23 cellular contexts compared by ENCODE assay signal in the genomic region with DNA sequence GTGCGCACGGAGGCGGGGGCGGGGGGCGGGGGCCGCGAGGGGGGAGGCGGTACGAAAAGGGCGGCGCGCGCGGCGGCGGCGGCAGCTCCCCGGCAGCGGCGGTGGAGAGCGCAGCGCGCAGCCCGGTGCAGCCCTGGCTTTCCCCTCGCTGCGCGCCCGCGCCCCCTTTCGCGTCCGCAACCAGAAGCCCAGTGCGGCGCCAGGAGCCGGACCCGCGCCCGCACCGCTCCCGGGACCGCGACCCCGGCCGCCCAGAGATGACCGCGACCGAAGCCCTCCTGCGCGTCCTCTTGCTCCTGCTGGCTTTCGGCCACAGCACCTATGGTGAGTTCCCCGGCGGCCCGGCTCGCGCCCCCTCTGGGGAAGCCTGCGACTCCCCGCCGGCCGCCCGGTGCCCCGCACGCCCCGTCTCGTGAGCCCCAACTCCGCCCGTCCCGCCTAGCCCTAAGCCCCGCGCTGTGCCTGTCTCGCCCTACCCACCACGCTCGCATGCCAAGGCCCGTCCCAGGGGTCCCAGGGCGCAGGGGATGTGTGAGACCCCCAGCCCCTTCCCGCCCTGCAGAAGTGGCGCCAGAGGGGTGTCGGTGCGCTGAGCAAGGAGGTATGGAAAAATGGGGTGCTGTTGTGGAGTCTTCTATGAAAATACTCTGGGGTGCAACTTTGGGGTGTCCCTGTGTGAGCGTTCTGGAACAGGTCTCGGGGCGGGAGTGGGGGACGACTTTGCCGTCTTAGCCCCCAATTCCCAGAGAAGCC. TPM values are rescaled to one million over a fixed set of nuclear protein-coding genes. Genes with fewer than 3 reads are reported as not detected.
DNase-seq lines count a peak whose midpoint lies in the region; ATAC-seq and TF ChIP-seq lines count a peak whose summit lies in the region.
"Had no signal": no experiment of that assay in that cellular context is flagged by ENCODE, and none has a peak within 500 bp of the region (broad histone marks: within the 10 kb centered on the region; RNA-seq: fewer than 3 reads in every experiment).

Gene DLK1, plus strand, starts transcription at position 81 of the 753 bp plus-strand sequence. Its CDS starts 177 bp downstream, at position 258.

- H3K4me1 Mint-ChIP-seq in endodermal cell (peaks cover 22% of the 10 kb centered on the region), type B pancreatic cell (ENCODE audit: unreplicated experiment) (peaks cover 24% of the 10 kb centered on the region)
- H3K4me1 Mint-ChIP-seq in CD8-positive, alpha-beta T cell (ENCODE audit: low read depth), result no peaks in the 10 kb centered on the region
- H3K4me1 Mint-ChIP-seq: activated CD8-positive, alpha-beta memory T cell treated with anti-CD3 and anti-CD28 coated beads, Interleukin-2, amount 10 ng/mL, durations not matched to agents 7 days and 5 days; CD4-positive, alpha-beta memory T cell had no signal

- intact Hi-C loops in Right ventricle myocardium superior (cut with DNase I), result no loop called here
- intact Hi-C loops in CD8-positive, alpha-beta T cell (cut with DNase I, micrococcal nuclease), result no loop called here

- WGBS in endodermal cell (ENCODE audit: insufficient coverage in 1 of 2, insufficient read length in 1 of 2), 2 experiments, result 8 to 15% methylated on average over 13 to 83 of the region's 83 CpGs
- WGBS in mesodermal cell (ENCODE audit: insufficient coverage in 2 of 2), 2 experiments, result 11 to 13% methylated on average over 35 to 44 of the region's 83 CpGs

- H3K9me3 ChIP-seq in right atrium auricular region (no peaks in the 10 kb centered on the region), endodermal cell (ENCODE audit: control insufficient read depth, low read length) (no peaks in the 10 kb centered on the region), mesodermal cell (ENCODE audit: control insufficient read depth, low read length) (no peaks in the 10 kb centered on the region)
- H3K9me3 ChIP-seq in CD8-positive, alpha-beta T cell (ENCODE audit: low read length), result no peaks in the 10 kb centered on the region
- H3K9me3 ChIP-seq: esophagus muscularis mucosa, prostate gland, uterus had no signal

- H3K4me3 ChIP-seq in right atrium auricular region (no peak within 1 kb of the TSS), endodermal cell (ENCODE audit: low read length) (peak within 1 kb of the TSS; percentile 66), mesodermal cell (ENCODE audit: extremely low read depth, insufficient read depth, low read length, poor library complexity, severe bottlenecking) (peak within 1 kb of the TSS; percentile 33)
- H3K4me3 ChIP-seq in CD8-positive, alpha-beta T cell (ENCODE audit: low read depth, low read length), result no peak within 1 kb of the TSS
- H3K4me3 ChIP-seq: esophagus muscularis mucosa, prostate gland had no signal

- H3K27me3 Mint-ChIP-seq in endodermal cell (ENCODE audit: insufficient read depth) (peaks cover 51% of the 10 kb centered on the region), type B pancreatic cell (peaks cover 76% of the 10 kb centered on the region)
- H3K27me3 Mint-ChIP-seq in CD8-positive, alpha-beta T cell (ENCODE audit: low read depth), result peaks cover 35% of the 10 kb centered on the region

- DNase-seq in Right ventricle myocardium superior, result no peak
- no peak for DNase-seq in right atrium auricular region (ENCODE audit: low spot score)
- peak; percentile 74 for DNase-seq in endodermal cell
- no peak for DNase-seq in type B pancreatic cell (ENCODE audit: extremely low spot score, unreplicated experiment)
- no peak for DNase-seq in CD8-positive, alpha-beta T cell
- DNase-seq: activated CD4-positive, CD25-positive, alpha-beta regulatory T cell treated with anti-CD3 and anti-CD28 coated beads, Interleukin-2, amount 50 U/mL, for 72 hours; activated CD8-positive, alpha-beta memory T cell treated with anti-CD3 and anti-CD28 coated beads, Interleukin-2, amount 10 ng/mL, durations not matched to agents 7 days and 5 days; activated gamma-delta T cell; CD4-positive, alpha-beta memory T cell; head of caudate nucleus; NCI-H187; NCI-H510A treated with DMSO at 0.1 percent for 48 hours; SHP77 treated with DMSO at 0.1 percent for 48 hours; stimulated activated naive CD4-positive, alpha-beta T cell treated with Interleukin-2 at 50 U/mL for 16 hours; uterus had no signal

- H3K27me3 ChIP-seq in right atrium auricular region, result peaks cover 0 to 11% of the 10 kb centered on the region in 2 donors
- peaks cover 41% of the 10 kb centered on the region for H3K27me3 ChIP-seq in endodermal cell (ENCODE audit: control insufficient read depth, insufficient read depth, low read length, poor library complexity, severe bottlenecking)
- no peaks in the 10 kb centered on the region for H3K27me3 ChIP-seq in CD8-positive, alpha-beta T cell (ENCODE audit: insufficient read depth, low read length)

- ATAC-seq in Right ventricle myocardium superior (ENCODE audit: poor library complexity) (no peak), GM19351 (IDR thresholded peaks at IDR 0.05; ENCODE audit: unreplicated experiment) (no peak), HG03159 (IDR thresholded peaks at IDR 0.05; ENCODE audit: unreplicated experiment) (no peak)
- ATAC-seq in CD8-positive, alpha-beta T cell, result no peak
- ATAC-seq: activated CD8-positive, alpha-beta memory T cell treated with anti-CD3 and anti-CD28 coated beads, Interleukin-2, amount 10 ng/mL, durations not matched to agents 7 days and 5 days; left lobe of liver had no signal

- no peak for TF ChIP-seq CTCF in right atrium auricular region (IDR thresholded peaks at IDR 0.05)
- TF ChIP-seq CTCF in endodermal cell (conservative IDR thresholded peaks at IDR 0.05), result peak; percentile 14
- TF ChIP-seq CTCF in type B pancreatic cell (conservative IDR thresholded peaks at IDR 0.05), result no peak
- TF ChIP-seq CTCF in CD8-positive, alpha-beta T cell (IDR thresholded peaks at IDR 0.05), result no peak

- H3K27ac ChIP-seq in right atrium auricular region (no peak within 1 kb of the TSS), endodermal cell (ENCODE audit: low read depth, low read length) (no peak within 1 kb of the TSS), mesodermal cell (ENCODE audit: low read depth, low read length, severe bottlenecking) (no peak within 1 kb of the TSS)
- H3K27ac ChIP-seq in CD8-positive, alpha-beta T cell (ENCODE audit: low read depth, low read length), result no peak within 1 kb of the TSS
- H3K27ac ChIP-seq: esophagus muscularis mucosa, prostate gland, uterus had no signal

- no peaks in the 10 kb centered on the region for H3K36me3 ChIP-seq in right atrium auricular region
- H3K36me3 ChIP-seq in endodermal cell (ENCODE audit: control insufficient read depth, insufficient read depth, low read length), result no peaks in the 10 kb centered on the region
- no peaks in the 10 kb centered on the region for H3K36me3 ChIP-seq in mesodermal cell (ENCODE audit: control insufficient read depth, insufficient read depth, low read length)
- no peaks in the 10 kb centered on the region for H3K36me3 ChIP-seq in CD8-positive, alpha-beta T cell (ENCODE audit: insufficient read depth, low read length)
- H3K36me3 ChIP-seq: esophagus muscularis mucosa, prostate gland, uterus had no signal

- H3K4me3 Mint-ChIP-seq in endodermal cell (peak within 1 kb of the TSS; percentile 68), type B pancreatic cell (peak within 1 kb of the TSS; percentile 80)
- H3K4me3 Mint-ChIP-seq in CD8-positive, alpha-beta T cell, result no peak within 1 kb of the TSS
- H3K4me3 Mint-ChIP-seq: activated CD8-positive, alpha-beta memory T cell treated with anti-CD3 and anti-CD28 coated beads, Interleukin-2, amount 10 ng/mL, durations not matched to agents 7 days and 5 days; dendritic cell treated with granulocyte-macrophage colony-stimulating factor and Interleukin-4, amounts not matched to agents 40 ng/mL and 50 ng/mL, for 4 days had no signal

- no peaks in the 10 kb centered on the region for H3K9me3 Mint-ChIP-seq in endodermal cell
- no peaks in the 10 kb centered on the region for H3K9me3 Mint-ChIP-seq in type B pancreatic cell
- no peaks in the 10 kb centered on the region for H3K9me3 Mint-ChIP-seq in CD8-positive, alpha-beta T cell
- H3K9me3 Mint-ChIP-seq: dendritic cell treated with granulocyte-macrophage colony-stimulating factor and Interleukin-4, amounts not matched to agents 40 ng/mL and 50 ng/mL, for 4 days had no signal

- H3K4me1 ChIP-seq in right atrium auricular region, result no peaks in the 10 kb centered on the region
- no peaks in the 10 kb centered on the region for H3K4me1 ChIP-seq in endodermal cell (ENCODE audit: control insufficient read depth, insufficient read depth, low read length)
- H3K4me1 ChIP-seq in mesodermal cell (ENCODE audit: control insufficient read depth, insufficient read depth, low read length, poor library complexity, severe bottlenecking), result no peaks in the 10 kb centered on the region
- no peaks in the 10 kb centered on the region for H3K4me1 ChIP-seq in CD8-positive, alpha-beta T cell (ENCODE audit: insufficient read depth, low read length)
- H3K4me1 ChIP-seq: prostate gland, uterus had no signal

- H3K9ac ChIP-seq in endodermal cell (ENCODE audit: extremely low read depth, low read length, poor library complexity, severe bottlenecking), result peak within 1 kb of the TSS; percentile 15

- H3K27ac Mint-ChIP-seq in endodermal cell (no peak within 1 kb of the TSS), type B pancreatic cell (peak within 1 kb of the TSS; percentile 26)
- no peak within 1 kb of the TSS for H3K27ac Mint-ChIP-seq in CD8-positive, alpha-beta T cell
- H3K27ac Mint-ChIP-seq: activated CD8-positive, alpha-beta memory T cell treated with anti-CD3 and anti-CD28 coated beads, Interleukin-2, amount 10 ng/mL, durations not matched to agents 7 days and 5 days; CD4-positive, alpha-beta memory T cell; dendritic cell treated with granulocyte-macrophage colony-stimulating factor and Interleukin-4, amounts not matched to agents 40 ng/mL and 50 ng/mL, for 4 days had no signal

- H3K36me3 Mint-ChIP-seq in endodermal cell (ENCODE audit: low read depth) (no peaks in the 10 kb centered on the region), type B pancreatic cell (peaks cover 4% of the 10 kb centered on the region)
- no peaks in the 10 kb centered on the region for H3K36me3 Mint-ChIP-seq in CD8-positive, alpha-beta T cell
- H3K36me3 Mint-ChIP-seq: activated CD8-positive, alpha-beta memory T cell treated with anti-CD3 and anti-CD28 coated beads, Interleukin-2, amount 10 ng/mL, durations not matched to agents 7 days and 5 days; CD4-positive, alpha-beta memory T cell had no signal

- CTCF ChIA-PET in CD8-positive, alpha-beta T cell (lab: Charles Lee), result no interaction called here

- POLR2A ChIA-PET in CD8-positive, alpha-beta T cell (lab: Charles Lee), result no interaction called here

RNA-seq across cellular contexts. Expression of gene DLK1, which starts in this region (rescaled TPM):
- total RNA-seq in Right ventricle myocardium superior, result 22.8 TPM
- total RNA-seq in right atrium auricular region, result not detected
- total RNA-seq in endodermal cell, result 100 to 1,000 TPM in 1 of 2 donors, 10 to 100 TPM in 1; 78.3 to 117 TPM
- polyA plus RNA-seq in endodermal cell (2013, experiment 1 of 2), result 99.8 TPM
- polyA plus RNA-seq in endodermal cell (2013, experiment 2 of 2), result 92.1 TPM
- 147 TPM for polyA plus RNA-seq in mesodermal cell (2013, experiment 1 of 2)
- polyA plus RNA-seq in mesodermal cell (2013, experiment 2 of 2), result 112 TPM
- total RNA-seq in type B pancreatic cell (ENCODE audit: low replicate concordance), result 149 and 405 TPM in 2 replicates
- not detected for total RNA-seq in CD8-positive, alpha-beta T cell
- total RNA-seq: activated CD8-positive, alpha-beta memory T cell treated with anti-CD3 and anti-CD28 coated beads, Interleukin-2, amount 10 ng/mL, durations not matched to agents 7 days and 5 days; CD4-positive, alpha-beta memory T cell; T-helper 2 cell treated with Interferon-gamma antibody and Interleukin-4, amounts not matched to agents 100 ng/mL and 5 ng/mL, for 36 hours had no signal
- polyA plus RNA-seq: CD4-positive, alpha-beta memory T cell had no signal

Comparison
In these comparisons a context has a peak if more than half of its experiments do, and no peak if none do; other contexts are left out.
1. RNA of gene DLK1 (total RNA-seq): 149 to 405 TPM in type B pancreatic cell, 78.3 to 117 TPM in endodermal cell and 22.8 TPM in Right ventricle myocardium superior (single experiment); not detected in right atrium auricular region and not detected in CD8-positive, alpha-beta T cell; every median in the first group is over 10 times any median in the second.
2. H3K4me3 ChIP-seq: peak in endodermal cell (single experiment) and mesodermal cell (single experiment); none in right atrium auricular region (0 of 2) and CD8-positive, alpha-beta T cell (single experiment).